ENCODE assay signal across 6 cellular contexts in the genomic region with DNA sequence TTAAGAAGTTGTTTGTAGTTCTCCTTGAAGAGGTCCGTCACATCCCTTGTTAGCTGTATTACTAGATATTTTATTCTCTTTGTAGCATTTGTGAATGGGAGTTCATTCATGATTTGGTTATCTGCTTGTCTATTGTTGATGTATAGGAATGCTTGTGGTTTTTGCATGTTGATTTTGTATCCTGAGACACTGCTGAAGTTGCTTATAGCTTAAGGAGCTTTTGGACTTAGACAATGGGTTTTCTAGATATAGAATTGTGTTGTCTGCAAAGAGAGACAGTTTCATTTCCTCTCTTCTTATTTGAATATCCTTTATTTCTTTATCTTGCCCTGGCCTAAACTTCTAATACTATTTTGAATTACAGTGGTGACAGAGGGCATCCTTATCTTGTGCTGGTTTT.
"Had no signal": no experiment of that assay in that cellular context is flagged by ENCODE, and none has a peak within 500 bp of the region (broad histone marks: within the 10 kb centered on the region; RNA-seq: fewer than 3 reads in every experiment).

No MANE protein-coding gene starts in this region.

- ATAC-seq: K562 had no signal

- DNase-seq: GOT3, H9, HCEC 1CT, IMR-90, KG1 had no signal

- H3K4me3 ChIP-seq: K562 had no signal
